1 cellular context compared by ENCODE assay signal in the genomic region with DNA sequence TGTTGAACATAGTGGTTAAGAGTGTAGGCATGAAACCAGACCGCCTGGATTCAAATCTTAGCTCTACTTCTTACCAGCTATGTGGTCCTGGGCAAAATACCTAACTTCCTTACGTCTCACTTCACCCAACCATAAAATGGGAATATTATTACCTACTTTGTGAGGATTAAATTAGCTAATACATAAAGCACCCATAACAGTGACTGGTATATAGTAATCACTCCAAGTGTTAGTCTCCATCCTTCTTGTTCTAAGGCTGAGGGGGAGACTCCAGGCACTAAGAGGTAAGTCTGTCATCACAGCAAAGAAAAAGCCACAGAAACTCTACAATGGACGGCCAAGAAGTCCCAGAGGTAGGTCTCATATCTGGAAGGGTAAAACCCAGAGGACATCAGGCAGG.
TF ChIP-seq lines count a peak whose summit lies in the region.

No MANE protein-coding gene starts in this region.

TF ChIP-seq in GM12878, 131 proteins besides CTCF, POLR2A, EP300 and RAD21:
- no peak for TF ChIP-seq KDM1A (IDR thresholded peaks at IDR 0.05; ENCODE audit: borderline replicate concordance)
- no peak for TF ChIP-seq MEF2A (IDR thresholded peaks at IDR 0.05; ENCODE audit: insufficient read depth, low read depth, low read length)
- no peak for TF ChIP-seq CUX1 (IDR thresholded peaks at IDR 0.05; ENCODE audit: insufficient replicate concordance, low read depth, low read length)
- no peak for TF ChIP-seq FOXK2 (IDR thresholded peaks at IDR 0.05)
- no peak for TF ChIP-seq EED (IDR thresholded peaks at IDR 0.05; ENCODE audit: low read depth)
TF ChIP-seq in GM12878: peak in this region for 0.
